Comparison of ENCODE assay signal across 1 cellular context in genomic region chr7:123612024-123612423, GRCh38.
TF ChIP-seq lines count a peak whose summit lies in the region.

No MANE protein-coding gene starts in this region.

TF ChIP-seq in K562, 482 proteins besides CTCF, POLR2A, EP300 and RAD21 (continued from another document):
- TF ChIP-seq MNT (conservative IDR thresholded peaks at IDR 0.05) (no peak), CBFA2T2 (conservative IDR thresholded peaks at IDR 0.05) (no peak), ZNF79 (CRISPR knock-in tag; IDR thresholded peaks at IDR 0.05; ENCODE audit: low read depth) (no peak), ARID2 (IDR thresholded peaks at IDR 0.05) (no peak), MAFG (tag; conservative IDR thresholded peaks at IDR 0.05) (0 out of 2 replicates have a peak, but pooled peaks have one; percentile 6), ZNF217 (CRISPR knock-in tag; IDR thresholded peaks at IDR 0.05) (no peak), RAD51 (IDR thresholded peaks at IDR 0.05; ENCODE audit: borderline replicate concordance, low read depth) (no peak), ELF4 (CRISPR knock-in tag; IDR thresholded peaks at IDR 0.05) (no peak), XRCC3 (IDR thresholded peaks at IDR 0.05) (no peak), NONO (IDR thresholded peaks at IDR 0.05; ENCODE audit: low read depth in 2 of 2, low read length in 1 of 2) (no peak), ZFP1 (CRISPR knock-in tag; IDR thresholded peaks at IDR 0.05) (no peak), ZNF589 (CRISPR knock-in tag; IDR thresholded peaks at IDR 0.05; ENCODE audit: low read depth) (no peak), PML (IDR thresholded peaks at IDR 0.05; ENCODE audit: low read length) (no peak), E2F3 (CRISPR knock-in tag; IDR thresholded peaks at IDR 0.05) (no peak), RBM34 (IDR thresholded peaks at IDR 0.05; ENCODE audit: borderline replicate concordance, insufficient read depth, low read length) (no peak), ZBTB34 (CRISPR knock-in tag; IDR thresholded peaks at IDR 0.05) (no peak), BACH1 (tag; IDR thresholded peaks at IDR 0.05) (no peak), ZNF263 (CRISPR knock-in tag; IDR thresholded peaks at IDR 0.05; ENCODE audit: borderline replicate concordance) (no peak), ZKSCAN1 (IDR thresholded peaks at IDR 0.05; ENCODE audit: low read depth, low read length) (no peak), NR2C2 (CRISPR knock-in tag; IDR thresholded peaks at IDR 0.05) (no peak), NR2C2 (tag; IDR thresholded peaks at IDR 0.05) (peak; percentile 44; the same call in 1 of the 2 replicates), KHSRP (IDR thresholded peaks at IDR 0.05) (no peak), SRSF3 (IDR thresholded peaks at IDR 0.05; ENCODE audit: insufficient read depth, low read length) (no peak), PKNOX1 (IDR thresholded peaks at IDR 0.05) (peak; percentile 47), CTCFL (IDR thresholded peaks at IDR 0.05; ENCODE audit: borderline replicate concordance, insufficient read depth, low read depth, low read length, poor library complexity, severe bottlenecking) (no peak), C11orf30 (IDR thresholded peaks at IDR 0.05; ENCODE audit: low read depth) (peak; percentile 57; the same call in 1 of the 2 replicates), POLR3A (IDR thresholded peaks at IDR 0.05; ENCODE audit: borderline replicate concordance, extremely low read depth, insufficient read depth, insufficient read length) (no peak), RFX5 (IDR thresholded peaks at IDR 0.05; ENCODE audit: low read depth, low read length) (no peak), JUND (IDR thresholded peaks at IDR 0.05; ENCODE audit: borderline replicate concordance, low read depth, low read length) (peak; percentile 40; the same call in 1 of the 2 replicates), JUND (tag; IDR thresholded peaks at IDR 0.05; ENCODE audit: borderline replicate concordance, low read depth, low read length) (no peak; the same call in 2 of the 3 replicates), ZNF592 (IDR thresholded peaks at IDR 0.05) (no peak), SMC3 (conservative IDR thresholded peaks at IDR 0.05; ENCODE audit: insufficient read depth, low read depth, low read length) (no peak), NFE2 (IDR thresholded peaks at IDR 0.05; ENCODE audit: low read depth) (peak; percentile 70), HNRNPK (IDR thresholded peaks at IDR 0.05; ENCODE audit: low read depth, low read length, poor library complexity, severe bottlenecking) (no peak), ZNF584 (CRISPR knock-in tag; IDR thresholded peaks at IDR 0.05; ENCODE audit: low read depth) (0 out of 2 replicates have a peak, but pooled peaks have one; percentile 12), PHB2 (IDR thresholded peaks at IDR 0.05; ENCODE audit: low read depth) (no peak), TFAM (CRISPR knock-in tag; conservative IDR thresholded peaks at IDR 0.05) (no peak), TCF7L2 (IDR thresholded peaks at IDR 0.05; ENCODE audit: low read depth, low read length) (no peak), CSDE1 (IDR thresholded peaks at IDR 0.05) (no peak), POLR2B (IDR thresholded peaks at IDR 0.05; ENCODE audit: low read depth, partially characterized antibody) (no peak), PHF21A (IDR thresholded peaks at IDR 0.05; ENCODE audit: borderline replicate concordance, low read depth) (no peak), NFYB (IDR thresholded peaks at IDR 0.05; ENCODE audit: extremely low read depth, insufficient read length) (no peak), MEIS2 (IDR thresholded peaks at IDR 0.05; ENCODE audit: partially characterized antibody) (peak; percentile 65), MEF2A (IDR thresholded peaks at IDR 0.05; ENCODE audit: control insufficient read depth, low read depth, low read length) (no peak), HNRNPUL1 (IDR thresholded peaks at IDR 0.05; ENCODE audit: low read length) (no peak)
TF ChIP-seq in K562: peak in this region for 14.
